11 cellular contexts compared by ENCODE assay signal in the genomic region with DNA sequence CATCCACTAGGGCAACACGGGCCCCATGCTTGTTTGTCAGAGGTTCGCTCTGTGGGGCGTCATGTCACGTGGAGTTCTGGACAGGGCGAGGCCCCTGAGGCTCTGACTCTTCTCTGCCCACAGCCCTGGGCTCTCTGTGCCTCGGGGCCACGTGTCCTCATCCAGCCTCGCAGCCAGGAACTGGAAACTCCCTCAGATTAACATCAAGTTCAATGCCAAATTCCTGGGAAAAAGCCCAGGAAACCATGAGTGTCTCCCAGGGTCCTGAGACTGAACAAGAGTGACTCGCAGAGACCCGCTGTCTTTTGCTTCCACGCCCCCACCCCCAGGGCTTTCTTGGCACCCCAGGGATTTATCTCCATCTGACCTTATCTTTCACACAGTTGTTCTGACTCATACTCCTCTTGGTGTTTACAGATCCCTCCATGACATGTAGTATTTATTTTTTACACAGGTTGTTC.
DNase-seq lines count a peak whose midpoint lies in the region; ATAC-seq, FAIRE-seq and TF ChIP-seq lines count a peak whose summit lies in the region.
"Had no signal": no experiment of that assay in that cellular context is flagged by ENCODE, and none has a peak within 500 bp of the region (broad histone marks: within the 10 kb centered on the region; RNA-seq: fewer than 3 reads in every experiment).

No MANE protein-coding gene starts in this region.

- DNase-seq in H54 (ENCODE audit: insufficient read length, low spot score) (no peak), RCC 7860 (ENCODE audit: low spot score) (peak; percentile 89), fibroblast of peridontal ligament (ENCODE audit: extremely low read depth) (peak; percentile 47), retinal pigment epithelial cell (ENCODE audit: low read depth) (peak; percentile 69), SIG-M5 treated with dmso at 0.1 percent for 504 hours (lab: John Stamatoyannopoulos, UW; ENCODE audit: unreplicated experiment) (no peak), NCI-H2029 (lab: John Stamatoyannopoulos, UW) (no peak)
- DNase-seq: activated T-cell treated with anti-CD3 and anti-CD28 coated beads, Interleukin-2, amount 50 U/mL, for 48 hours; cortex of kidney; NCI-H1436 treated with DMSO at 0.1 percent for 48 hours; stimulated activated naive CD4-positive, alpha-beta T cell had no signal

- no peak for TF ChIP-seq POLR2A in H54 (IDR thresholded peaks at IDR 0.05; ENCODE audit: low read depth, low read length)

- FAIRE-seq in H54 (lab: Jason Lieb, UNC) (peak; percentile 84), RCC 7860 (lab: Jason Lieb, UNC) (peak; percentile 90)

- ATAC-seq in HG03442 (IDR thresholded peaks at IDR 0.05; ENCODE audit: unreplicated experiment) = no peak

- H3K4me3 ChIP-seq in retinal pigment epithelial cell (ENCODE audit: low read length) = no peak overlapping the region

- no peak for TF ChIP-seq CTCF in retinal pigment epithelial cell (conservative IDR thresholded peaks at IDR 0.05; ENCODE audit: low read depth, low read length)

Comparison
In these comparisons a context has a peak if more than half of its experiments do, and no peak if none do; other contexts are left out.
1. DNase-seq: peak in RCC 7860 (single experiment), fibroblast of peridontal ligament (single experiment) and retinal pigment epithelial cell (single experiment); none in H54 (single experiment), SIG-M5 treated with dmso at 0.1 percent for 504 hours (single experiment) and NCI-H2029 (single experiment).